9 cellular contexts compared by ENCODE assay signal in genomic region chr14:99242238-99242637, GRCh38. TPM values are rescaled to one million over a fixed set of nuclear protein-coding genes. Genes with fewer than 3 reads are reported as not detected.
DNase-seq lines count a peak whose midpoint lies in the region; ATAC-seq and TF ChIP-seq lines count a peak whose summit lies in the region.
"Had no signal": no experiment of that assay in that cellular context is flagged by ENCODE, and none has a peak within 500 bp of the region (broad histone marks: within the 10 kb centered on the region; RNA-seq: fewer than 3 reads in every experiment).

No MANE protein-coding gene starts in this region.

- H3K4ac ChIP-seq in trophoblast cell (ENCODE audit: low read depth, low read length), result no peak overlapping the region

- H3K9ac ChIP-seq in trophoblast cell (ENCODE audit: low read length), result no peak overlapping the region

- H3K36me3 ChIP-seq in trophoblast cell (ENCODE audit: control insufficient read depth in 1 of 2, insufficient read depth in 2 of 2, low read length in 2 of 2), result no peaks in the 10 kb centered on the region
- no peaks in the 10 kb centered on the region for H3K36me3 ChIP-seq in MG63

- H3K36me3 Mint-ChIP-seq in CD4-positive, alpha-beta T cell (ENCODE audit: low read depth), result peaks cover 92% of the 10 kb centered on the region
- no peaks in the 10 kb centered on the region for H3K36me3 Mint-ChIP-seq in IgD-negative memory B cell
- peaks cover 82% of the 10 kb centered on the region for H3K36me3 Mint-ChIP-seq in central memory CD8-positive, alpha-beta T cell (ENCODE audit: insufficient read depth)

- H4K8ac ChIP-seq in trophoblast cell (ENCODE audit: low read depth, low read length), result no peak overlapping the region

- peak overlapping the region; percentile 94 for H3K4me3 Mint-ChIP-seq in CD4-positive, alpha-beta T cell
- peak overlapping the region in 2 of 4 donors; percentile 10 to 28 for H3K4me3 Mint-ChIP-seq in IgD-negative memory B cell
- peak overlapping the region; percentile 84 for H3K4me3 Mint-ChIP-seq in central memory CD8-positive, alpha-beta T cell

- no peak overlapping the region for H2AFZ ChIP-seq in trophoblast cell (ENCODE audit: insufficient read depth, low read length, poor library complexity)

- POLR2A ChIA-PET in CD4-positive, alpha-beta T cell (lab: Charles Lee), result interaction anchor here (0.5 to 83.0 kb wide), 7 partner anchors 1 to 1264 kb away, joined by 3 to 4389 read pairs (median 6); partner anchors contain the start of gene BCL11B

- H2BK120ac ChIP-seq in trophoblast cell (ENCODE audit: insufficient read depth, low read length, poor library complexity), result no peak overlapping the region

- H3K27me3 ChIP-seq in CD4-positive, alpha-beta T cell (ENCODE audit: control insufficient read depth, insufficient read depth, low read length), result no peaks in the 10 kb centered on the region
- peaks cover under 1% of the 10 kb centered on the region for H3K27me3 ChIP-seq in trophoblast cell (ENCODE audit: insufficient read depth, low read length)
- peaks cover 12% of the 10 kb centered on the region for H3K27me3 ChIP-seq in MG63

- peaks cover 2% of the 10 kb centered on the region for H3K79me2 ChIP-seq in trophoblast cell (ENCODE audit: control insufficient read depth, insufficient read depth, low read length, poor library complexity)

- no peaks in the 10 kb centered on the region for H3K9me3 ChIP-seq in CD4-positive, alpha-beta T cell (ENCODE audit: control insufficient read depth, low read length)
- no peaks in the 10 kb centered on the region for H3K9me3 ChIP-seq in trophoblast cell (ENCODE audit: insufficient read depth, low read depth, low read length)
- no peaks in the 10 kb centered on the region for H3K9me3 ChIP-seq in MG63

- H3K27ac ChIP-seq in CD4-positive, alpha-beta T cell (ENCODE audit: low read depth, low read length), result peak overlapping the region; percentile 97
- H3K27ac ChIP-seq in trophoblast cell (ENCODE audit: low read depth, low read length), result no peak overlapping the region

- no peak for DNase-seq in CD4-positive, alpha-beta T cell
- no peak for DNase-seq in central memory CD8-positive, alpha-beta T cell (ENCODE audit: low spot score in 2 of 2)
- DNase-seq in trophoblast cell (no peak), erythroblast (lab: John Stamatoyannopoulos, UW) (no peak), MG63 (no peak), NCI-H128 (lab: John Stamatoyannopoulos, UW; ENCODE audit: unreplicated experiment) (no peak)
- DNase-seq: NCI-H2171 had no signal

- H3K27me3 Mint-ChIP-seq in CD4-positive, alpha-beta T cell, result no peaks in the 10 kb centered on the region
- H3K27me3 Mint-ChIP-seq in IgD-negative memory B cell, result peaks cover 26% of the 10 kb centered on the region
- H3K27me3 Mint-ChIP-seq in central memory CD8-positive, alpha-beta T cell, result no peaks in the 10 kb centered on the region

- CTCF ChIA-PET in CD4-positive, alpha-beta T cell (lab: Charles Lee), result interaction anchor here (1.0 to 5.1 kb wide), 9 partner anchors 9 to 54 kb away, joined by 3 to 27 read pairs (median 6); partner anchors contain the start of gene BCL11B

- no peak overlapping the region for H4K12ac ChIP-seq in trophoblast cell (ENCODE audit: low read depth, low read length)

- no peak for ATAC-seq in CD4-positive, alpha-beta T cell (ENCODE audit: poor library complexity)
- no peak for ATAC-seq in central memory CD8-positive, alpha-beta T cell (replicated peaks; ENCODE audit: extremely low read depth, poor library complexity, severe bottlenecking)
- ATAC-seq: Right ventricle myocardium inferior had no signal

- intact Hi-C loops in CD4-positive, alpha-beta T cell (cut with DNase I, micrococcal nuclease), result no loop called here

- peaks cover 7 to 11% of the 10 kb centered on the region in 2 experiments for H3K4me1 ChIP-seq in trophoblast cell (ENCODE audit: control insufficient read depth in 1 of 2, insufficient read depth in 2 of 2, low read length in 2 of 2)

- no peak overlapping the region for H2BK5ac ChIP-seq in trophoblast cell (ENCODE audit: low read depth, low read length, poor library complexity)

- H3K27ac Mint-ChIP-seq in CD4-positive, alpha-beta T cell, result peak overlapping the region; percentile 95
- peak overlapping the region in 2 of 3 donors; percentile 33 to 54 for H3K27ac Mint-ChIP-seq in IgD-negative memory B cell
- peak overlapping the region; percentile 97 for H3K27ac Mint-ChIP-seq in central memory CD8-positive, alpha-beta T cell (ENCODE audit: low read depth)

- peaks cover 7% of the 10 kb centered on the region for H3K79me1 ChIP-seq in trophoblast cell (ENCODE audit: low read length)

- H3K14ac ChIP-seq in trophoblast cell (ENCODE audit: low read length), result no peak overlapping the region

- no peak overlapping the region for H3K23ac ChIP-seq in trophoblast cell (ENCODE audit: low read length)

- peak overlapping the region; percentile 11 for H4K91ac ChIP-seq in trophoblast cell (ENCODE audit: low read depth, low read length)

- no peak overlapping the region for H2AK5ac ChIP-seq in trophoblast cell (ENCODE audit: low read length)

- TF ChIP-seq CTCF in CD4-positive, alpha-beta T cell (IDR thresholded peaks at IDR 0.05), result no peak

- H3K18ac ChIP-seq in trophoblast cell (ENCODE audit: low read length), result no peak overlapping the region

- WGBS in trophoblast cell (ENCODE audit: extremely low coverage, insufficient coverage, insufficient read length), result no CpG with 5 or more reads among the region's 11 CpGs

- TF ChIP-seq POLR2A in erythroblast (IDR thresholded peaks at IDR 0.05; ENCODE audit: low read length), result no peak

- peaks cover 88% of the 10 kb centered on the region for H3K4me1 Mint-ChIP-seq in CD4-positive, alpha-beta T cell (ENCODE audit: low read depth)
- H3K4me1 Mint-ChIP-seq in IgD-negative memory B cell, result peaks cover 0 to 2% (median 0%) of the 10 kb centered on the region in 3 donors
- H3K4me1 Mint-ChIP-seq in central memory CD8-positive, alpha-beta T cell, result peaks cover 87% of the 10 kb centered on the region

- no peak overlapping the region for H3K4me2 ChIP-seq in trophoblast cell (ENCODE audit: low read length)

- H3K4me3 ChIP-seq in trophoblast cell (ENCODE audit: low read depth, low read length), result no peak overlapping the region
- no peak overlapping the region for H3K4me3 ChIP-seq in MG63

- no peaks in the 10 kb centered on the region for H3K9me3 Mint-ChIP-seq in CD4-positive, alpha-beta T cell
- no peaks in the 10 kb centered on the region for H3K9me3 Mint-ChIP-seq in IgD-negative memory B cell
- H3K9me3 Mint-ChIP-seq in central memory CD8-positive, alpha-beta T cell, result no peaks in the 10 kb centered on the region

- H2BK12ac ChIP-seq in trophoblast cell (ENCODE audit: low read length), result no peak overlapping the region

RNA-seq across cellular contexts. Expression of gene BCL11B, which starts 29.8 kb away (rescaled TPM):
- total RNA-seq in CD4-positive, alpha-beta T cell, result 100 to 1,000 TPM; 244 to 254 TPM
- 0.38 TPM for polyA plus RNA-seq in IgD-negative memory B cell
- polyA plus RNA-seq in trophoblast cell (2013), result 1.0 and 1.1 TPM in 2 replicates
- total RNA-seq in MG63 (2014; rRNA removed; shearing (Covaris generic); ENCODE audit: low replicate concordance), result not detected in 2 replicates

Comparison
In these comparisons a context has a peak if more than half of its experiments do, and no peak if none do; other contexts are left out.
1. H3K27ac Mint-ChIP-seq: peak in every context shown above with its lines; median percentile 97 in central memory CD8-positive, alpha-beta T cell; 95 in CD4-positive, alpha-beta T cell; 44 in IgD-negative memory B cell.
2. RNA of gene BCL11B, which starts 29.8 kb away (total RNA-seq): 244 to 254 TPM in CD4-positive, alpha-beta T cell; not detected in MG63; every median in the first group is over 100 times any median in the second.